Comparison of ENCODE assay signal across 33 cellular contexts in genomic region chr12:48659863-48660262, GRCh38.
"Had no signal": no experiment of that assay in that cellular context is flagged by ENCODE, and none has a peak within 500 bp of the region (broad histone marks: within the 10 kb centered on the region; RNA-seq: fewer than 3 reads in every experiment).

No MANE protein-coding gene starts in this region.

- H3K27ac Mint-ChIP-seq: activated CD4-positive, alpha-beta memory T cell treated with anti-CD3 and anti-CD28 coated beads, Interleukin-2, amount 10 ng/mL, durations not matched to agents 7 days and 5 days; activated CD4-positive, alpha-beta T cell treated with anti-CD3 and anti-CD28 coated beads, Interleukin-2, amount 10 ng/mL, durations not matched to agents 7 days and 5 days; activated naive CD4-positive, alpha-beta T cell treated with anti-CD3 and anti-CD28 coated beads for 36 hours; activated naive CD8-positive, alpha-beta T cell; activated T-helper 1 cell treated with anti-CD3 and anti-CD28 coated beads, Interleukin-12 subunit alpha, Interleukin-12 subunit beta, Interleukin-2, Interleukin-4 antibody, amounts not matched to agents 30 ng/mL and 10 ng/mL and 1 ng/mL, durations not matched to agents 14 hours and 24 hours and 36 hours; activated T-helper 2 cell treated with anti-CD3 and anti-CD28 coated beads, Interferon-gamma antibody, Interleukin-2, Interleukin-4, amounts not matched to agents 10 μg/mL and 5 μg/mL and 100 μg/mL, durations not matched to agents 14 hours and 24 hours and 36 hours; brain; dendritic cell treated with granulocyte-macrophage colony-stimulating factor and Interleukin-4, amounts not matched to agents 40 ng/mL and 50 ng/mL, for 4 days; WTC11 had no signal

- H3K27me3 Mint-ChIP-seq: activated CD4-positive, alpha-beta memory T cell treated with anti-CD3 and anti-CD28 coated beads, Interleukin-2, amount 10 ng/mL, durations not matched to agents 7 days and 5 days; activated CD4-positive, alpha-beta T cell treated with anti-CD3 and anti-CD28 coated beads, Interleukin-2, amount 10 ng/mL, durations not matched to agents 7 days and 5 days; activated naive CD8-positive, alpha-beta T cell; activated T-cell treated with anti-CD3 and anti-CD28 coated beads, Interleukin-2, amount 50 U/mL, for 24 hours; brain; central memory CD8-positive, alpha-beta T cell; dendritic cell treated with granulocyte-macrophage colony-stimulating factor and Interleukin-4, amounts not matched to agents 40 ng/mL and 50 ng/mL, for 4 days had no signal

- H2AFZ ChIP-seq: hepatocyte had no signal

- H3K36me3 ChIP-seq: breast epithelium had no signal

- H3K27me3 ChIP-seq: ascending aorta, breast epithelium, cardiac muscle cell, dorsolateral prefrontal cortex, esophagus squamous epithelium, gastroesophageal sphincter, heart right ventricle, hepatocyte had no signal

- H3K9me3 Mint-ChIP-seq: activated CD4-positive, alpha-beta memory T cell treated with anti-CD3 and anti-CD28 coated beads, Interleukin-2, amount 10 ng/mL, durations not matched to agents 7 days and 5 days; activated CD4-positive, alpha-beta T cell treated with anti-CD3 and anti-CD28 coated beads, Interleukin-2, amount 10 ng/mL, durations not matched to agents 7 days and 5 days; activated naive CD4-positive, alpha-beta T cell treated with anti-CD3 and anti-CD28 coated beads for 36 hours; activated T-cell treated with anti-CD3 and anti-CD28 coated beads, Interleukin-2, amount 50 U/mL, for 24 hours; activated T-helper 1 cell treated with anti-CD3 and anti-CD28 coated beads, Interleukin-12 subunit alpha, Interleukin-12 subunit beta, Interleukin-2, Interleukin-4 antibody, amounts not matched to agents 30 ng/mL and 10 ng/mL and 1 ng/mL, durations not matched to agents 14 hours and 24 hours and 36 hours; activated T-helper 2 cell treated with anti-CD3 and anti-CD28 coated beads, Interferon-gamma antibody, Interleukin-2, Interleukin-4, amounts not matched to agents 10 μg/mL and 5 μg/mL and 100 μg/mL, durations not matched to agents 14 hours and 24 hours and 36 hours; brain; central memory CD8-positive, alpha-beta T cell; dendritic cell treated with granulocyte-macrophage colony-stimulating factor and Interleukin-4, amounts not matched to agents 40 ng/mL and 50 ng/mL, for 4 days; WTC11 had no signal

- FAIRE-seq: endothelial cell of umbilical vein, TTC549 had no signal

- H3K4me2 ChIP-seq: hepatocyte had no signal

- H3K9me3 ChIP-seq: ascending aorta, breast epithelium, esophagus squamous epithelium, gastroesophageal sphincter, heart right ventricle had no signal

- H3K4me1 ChIP-seq: ascending aorta, breast epithelium, gastroesophageal sphincter, heart right ventricle had no signal

- H3K27ac ChIP-seq: ascending aorta, breast epithelium, cardiac muscle cell, coronary artery, dorsolateral prefrontal cortex, epithelial cell of prostate, esophagus squamous epithelium, gastroesophageal sphincter, heart right ventricle, hepatocyte, VCaP had no signal

- H3K4me3 Mint-ChIP-seq: activated CD4-positive, alpha-beta memory T cell treated with anti-CD3 and anti-CD28 coated beads, Interleukin-2, amount 10 ng/mL, durations not matched to agents 7 days and 5 days; activated CD4-positive, alpha-beta T cell treated with anti-CD3 and anti-CD28 coated beads, Interleukin-2, amount 10 ng/mL, durations not matched to agents 7 days and 5 days; activated naive CD4-positive, alpha-beta T cell treated with anti-CD3 and anti-CD28 coated beads for 36 hours; activated naive CD8-positive, alpha-beta T cell; activated T-cell treated with anti-CD3 and anti-CD28 coated beads, Interleukin-2, amount 50 U/mL, for 24 hours; activated T-helper 1 cell treated with anti-CD3 and anti-CD28 coated beads, Interleukin-12 subunit alpha, Interleukin-12 subunit beta, Interleukin-2, Interleukin-4 antibody, amounts not matched to agents 30 ng/mL and 10 ng/mL and 1 ng/mL, durations not matched to agents 14 hours and 24 hours and 36 hours; brain; central memory CD8-positive, alpha-beta T cell; dendritic cell treated with granulocyte-macrophage colony-stimulating factor and Interleukin-4, amounts not matched to agents 40 ng/mL and 50 ng/mL, for 4 days; WTC11 had no signal

- DNase-seq: activated CD4-positive, alpha-beta memory T cell treated with anti-CD3 and anti-CD28 coated beads, Interleukin-2, amount 10 ng/mL, durations not matched to agents 7 days and 5 days; activated CD4-positive, alpha-beta T cell treated with anti-CD3 and anti-CD28 coated beads for 1 hour; activated CD4-positive, alpha-beta T cell treated with anti-CD3 and anti-CD28 coated beads for 4 hours; activated CD4-positive, alpha-beta T cell treated with anti-CD3 and anti-CD28 coated beads, Interleukin-2, amount 10 ng/mL, durations not matched to agents 7 days and 5 days; activated CD4-positive, alpha-beta T cell treated with anti-CD3 and anti-CD28 coated beads, Interleukin-2, amount 50 U/mL, for 4 hours; activated CD8-positive, alpha-beta memory T cell treated with anti-CD3 and anti-CD28 coated beads, Interleukin-2, amount 50 U/mL, for 48 hours; activated effector memory CD4-positive, alpha-beta T cell treated with anti-CD3 and anti-CD28 coated beads, Interleukin-2, amount 50 U/mL, for 16 hours; activated naive CD4-positive, alpha-beta T cell treated with anti-CD3 and anti-CD28 coated beads for 36 hours; activated T-cell treated with anti-CD3 and anti-CD28 coated beads for 4 hours; activated T-cell treated with anti-CD3 and anti-CD28 coated beads, Interleukin-2, amount 50 U/mL, for 24 hours; dorsolateral prefrontal cortex; effector memory CD4-positive, alpha-beta T cell; esophagus squamous epithelium; foreskin melanocyte; heart right ventricle; T-helper 2 cell had no signal

- H3K4me1 Mint-ChIP-seq: activated CD4-positive, alpha-beta memory T cell treated with anti-CD3 and anti-CD28 coated beads, Interleukin-2, amount 10 ng/mL, durations not matched to agents 7 days and 5 days; activated CD4-positive, alpha-beta T cell treated with anti-CD3 and anti-CD28 coated beads, Interleukin-2, amount 10 ng/mL, durations not matched to agents 7 days and 5 days; brain; WTC11 had no signal

- ATAC-seq: gastroesophageal sphincter, heart right ventricle, WTC11 had no signal

- H3K4me3 ChIP-seq: ascending aorta, breast epithelium, cardiac muscle cell, coronary artery, dorsolateral prefrontal cortex, esophagus squamous epithelium, gastroesophageal sphincter, heart right ventricle, hepatocyte had no signal
